In genomic region chr1:6321205-6321604, GRCh38 we compare ENCODE assay signal across 15 cellular contexts.
"Had no signal": no experiment of that assay in that cellular context is flagged by ENCODE, and none has a peak within 500 bp of the region (broad histone marks: within the 10 kb centered on the region; RNA-seq: fewer than 3 reads in every experiment).

No MANE protein-coding gene starts in this region.

- H3K9me3 ChIP-seq: lower lobe of right lung had no signal

- ATAC-seq: effector memory CD8-positive, alpha-beta T cell; foreskin keratinocyte; natural killer cell treated with Interleukin-12 subunit alpha and Interleukin-12 subunit beta and Interleukin-15 and Interleukin-18, amount 100 ng/mL, for 72 hours had no signal

- H3K27me3 Mint-ChIP-seq: activated naive CD8-positive, alpha-beta T cell; effector memory CD8-positive, alpha-beta T cell; natural killer cell treated with Interleukin-12 subunit alpha and Interleukin-12 subunit beta and Interleukin-15 and Interleukin-18, amount 100 ng/mL, for 72 hours; stimulated activated naive CD8-positive, alpha-beta T cell treated with anti-CD3 and anti-CD28 coated beads, Interleukin-15, Interleukin-2, amounts not matched to agents 100 ng/mL and 50 ng/mL, for 24 hours had no signal

- DNase-seq: activated CD4-positive, CD25-positive, alpha-beta regulatory T cell treated with anti-CD3 and anti-CD28 coated beads, Interleukin-2, amount 50 U/mL, for 72 hours; activated gamma-delta T cell; dermis blood vessel endothelial cell; effector memory CD8-positive, alpha-beta T cell; foreskin keratinocyte; glutamatergic neuron; islet precursor cell; lower lobe of right lung; posterior cingulate gyrus; retina; trophoblast cell had no signal

- H3K27ac Mint-ChIP-seq: activated naive CD8-positive, alpha-beta T cell; effector memory CD8-positive, alpha-beta T cell; natural killer cell treated with Interleukin-12 subunit alpha and Interleukin-12 subunit beta and Interleukin-15 and Interleukin-18, amount 100 ng/mL, for 72 hours; stimulated activated naive CD8-positive, alpha-beta T cell treated with anti-CD3 and anti-CD28 coated beads, Interleukin-15, Interleukin-2, amounts not matched to agents 100 ng/mL and 50 ng/mL, for 24 hours; T-helper 2 cell treated with Interferon-gamma antibody and Interleukin-4, amounts not matched to agents 5 μg/mL and 100 μg/mL, for 36 hours had no signal

- H3K36me3 Mint-ChIP-seq: natural killer cell treated with Interleukin-12 subunit alpha and Interleukin-12 subunit beta and Interleukin-15 and Interleukin-18, amount 100 ng/mL, for 72 hours had no signal

- H3K4me1 ChIP-seq: lower lobe of right lung had no signal

- H3K9me3 Mint-ChIP-seq: effector memory CD8-positive, alpha-beta T cell; natural killer cell treated with Interleukin-12 subunit alpha and Interleukin-12 subunit beta and Interleukin-15 and Interleukin-18, amount 100 ng/mL, for 72 hours; stimulated activated naive CD8-positive, alpha-beta T cell treated with anti-CD3 and anti-CD28 coated beads, Interleukin-15, Interleukin-2, amounts not matched to agents 100 ng/mL and 50 ng/mL, for 24 hours; T-helper 2 cell treated with Interferon-gamma antibody and Interleukin-4, amounts not matched to agents 5 μg/mL and 100 μg/mL, for 36 hours had no signal

- H3K4me3 Mint-ChIP-seq: activated naive CD8-positive, alpha-beta T cell; effector memory CD8-positive, alpha-beta T cell; natural killer cell treated with Interleukin-12 subunit alpha and Interleukin-12 subunit beta and Interleukin-15 and Interleukin-18, amount 100 ng/mL, for 72 hours; stimulated activated naive CD8-positive, alpha-beta T cell treated with anti-CD3 and anti-CD28 coated beads, Interleukin-15, Interleukin-2, amounts not matched to agents 100 ng/mL and 50 ng/mL, for 24 hours; T-helper 2 cell treated with Interferon-gamma antibody and Interleukin-4, amounts not matched to agents 5 μg/mL and 100 μg/mL, for 36 hours had no signal

- H3K4me3 ChIP-seq: lower lobe of right lung had no signal

- H3K27ac ChIP-seq: foreskin keratinocyte, lower lobe of right lung had no signal

- H3K27me3 ChIP-seq: foreskin keratinocyte had no signal
